22 cellular contexts compared by ENCODE assay signal in genomic region chr3:160196511-160197104, GRCh38. TPM values are rescaled to one million over a fixed set of nuclear protein-coding genes. Genes with fewer than 3 reads are reported as not detected.
DNase-seq lines count a peak whose midpoint lies in the region; ATAC-seq, FAIRE-seq and TF ChIP-seq lines count a peak whose summit lies in the region.
"Had no signal": no experiment of that assay in that cellular context is flagged by ENCODE, and none has a peak within 500 bp of the region (broad histone marks: within the 10 kb centered on the region; RNA-seq: fewer than 3 reads in every experiment).

No MANE protein-coding gene starts in this region.

- DNase-seq in RPMI7951 (ENCODE audit: low read depth) (peak; percentile 42), fibroblast of pulmonary artery (ENCODE audit: low read depth) (peak; percentile 72), neural progenitor cell (ENCODE audit: low spot score) (peak; percentile 6), urothelium cell line (ENCODE audit: low spot score) (peak; percentile 4), foreskin melanocyte (no peak), endodermal cell (no peak)
- no peak for DNase-seq in stimulated activated naive CD8-positive, alpha-beta T cell treated with anti-CD3 and anti-CD28 coated beads, Interleukin-15, Interleukin-2, amounts not matched to agents 100 U/mL and 50 U/mL, for 24 hours
- DNase-seq: activated naive CD4-positive, alpha-beta T cell; activated T-cell treated with anti-CD3 and anti-CD28 coated beads, Interleukin-2, amount 50 U/mL, for 24 hours; DND-41; foreskin fibroblast; Kasumi-1; NCI-H1105 treated with DMSO at 0.1 percent for 48 hours; NCI-H510A; ovary; stimulated activated naive B cell treated with anti-CD40 and anti-IgM and Interleukin-4, amounts not matched to agents 10 μg/mL and 1 μg/mL and 100 μg/mL, for 72 hours had no signal

- H3K4me2 ChIP-seq in neural progenitor cell: no peak overlapping the region

- no peaks in the 10 kb centered on the region for H3K9me3 ChIP-seq in neural progenitor cell (ENCODE audit: low read depth)
- H3K9me3 ChIP-seq in endodermal cell (ENCODE audit: control insufficient read depth, low read length): no peaks in the 10 kb centered on the region
- H3K9me3 ChIP-seq: ovary, tibial nerve had no signal

- no peak for TF ChIP-seq CTCF in fibroblast of pulmonary artery (IDR thresholded peaks at IDR 0.05; ENCODE audit: low read length, missing control alignments)
- TF ChIP-seq CTCF in neural progenitor cell (IDR thresholded peaks at IDR 0.05): no peak
- no peak for TF ChIP-seq CTCF in endodermal cell (conservative IDR thresholded peaks at IDR 0.05)

- H3K27me3 Mint-ChIP-seq in neural progenitor cell (ENCODE audit: insufficient read depth, low read depth) (no peaks in the 10 kb centered on the region), endodermal cell (ENCODE audit: insufficient read depth) (peaks cover 2% of the 10 kb centered on the region)
- H3K27me3 Mint-ChIP-seq: activated T-cell treated with anti-CD3 and anti-CD28 coated beads, Interleukin-2, amount 50 U/mL, for 24 hours had no signal

- H3K4me1 Mint-ChIP-seq in neural progenitor cell (no peaks in the 10 kb centered on the region), endodermal cell (no peaks in the 10 kb centered on the region)

- peak overlapping the region; percentile 51 for H2AFZ ChIP-seq in neural progenitor cell (replicated peaks)

- H3K4me3 Mint-ChIP-seq in neural progenitor cell (no peak overlapping the region), endodermal cell (no peak overlapping the region)
- H3K4me3 Mint-ChIP-seq: activated T-cell treated with anti-CD3 and anti-CD28 coated beads, Interleukin-2, amount 50 U/mL, for 24 hours; stimulated activated naive B cell treated with anti-CD40 and anti-IgM and Interleukin-4, amounts not matched to agents 10 μg/mL and 1 μg/mL and 100 μg/mL, for 72 hours had no signal

- H3K79me2 ChIP-seq in neural progenitor cell (ENCODE audit: low read depth): no peaks in the 10 kb centered on the region

- H3K9ac ChIP-seq in neural progenitor cell: no peak overlapping the region
- H3K9ac ChIP-seq in endodermal cell (ENCODE audit: extremely low read depth, low read length, poor library complexity, severe bottlenecking): no peak overlapping the region

- WGBS in endodermal cell (ENCODE audit: insufficient coverage in 1 of 2, insufficient read length in 1 of 2), 2 experiments: 88 to 90% methylated on average over 6 to 9 of the region's 9 CpGs

- H3K36me3 ChIP-seq in neural progenitor cell (no peaks in the 10 kb centered on the region), endodermal cell (ENCODE audit: control insufficient read depth, insufficient read depth, low read length) (no peaks in the 10 kb centered on the region)
- H3K36me3 ChIP-seq: ovary, tibial nerve had no signal

- H3K36me3 Mint-ChIP-seq in neural progenitor cell (no peaks in the 10 kb centered on the region), endodermal cell (ENCODE audit: low read depth) (no peaks in the 10 kb centered on the region)
- H3K36me3 Mint-ChIP-seq: stimulated activated naive B cell treated with anti-CD40 and anti-IgM and Interleukin-4, amounts not matched to agents 10 μg/mL and 1 μg/mL and 100 μg/mL, for 72 hours had no signal

- H3K4me3 ChIP-seq in fibroblast of pulmonary artery (replicated peaks; ENCODE audit: low read depth, low read length): no peak overlapping the region
- no peak overlapping the region for H3K4me3 ChIP-seq in neural progenitor cell
- H3K4me3 ChIP-seq in endodermal cell (ENCODE audit: low read length): no peak overlapping the region
- H3K4me3 ChIP-seq: ovary, tibial nerve had no signal

- FAIRE-seq in urothelium cell line (lab: Jason Lieb, UNC): no peak
- FAIRE-seq: islet of Langerhans had no signal

- no peaks in the 10 kb centered on the region for H4K20me1 ChIP-seq in neural progenitor cell (ENCODE audit: low read depth)

- H3K27ac Mint-ChIP-seq in neural progenitor cell: no peak overlapping the region
- H3K27ac Mint-ChIP-seq in endodermal cell: no peak overlapping the region
- H3K27ac Mint-ChIP-seq: activated T-cell treated with anti-CD3 and anti-CD28 coated beads, Interleukin-2, amount 50 U/mL, for 24 hours; stimulated activated naive B cell treated with anti-CD40 and anti-IgM and Interleukin-4, amounts not matched to agents 10 μg/mL and 1 μg/mL and 100 μg/mL, for 72 hours had no signal

- H3K9me3 Mint-ChIP-seq in neural progenitor cell (no peaks in the 10 kb centered on the region), endodermal cell (no peaks in the 10 kb centered on the region)
- H3K9me3 Mint-ChIP-seq: activated T-cell treated with anti-CD3 and anti-CD28 coated beads, Interleukin-2, amount 50 U/mL, for 24 hours had no signal

- ATAC-seq in stimulated activated naive CD8-positive, alpha-beta T cell treated with anti-CD3 and anti-CD28 coated beads, Interleukin-15, Interleukin-2, amounts not matched to agents 100 U/mL and 50 U/mL, for 24 hours: no peak
- ATAC-seq: activated CD4-positive, CD25-positive, alpha-beta regulatory T cell treated with anti-CD3 and anti-CD28 coated beads, Interleukin-2, amount 50 U/mL, for 24 hours; HCT116; stimulated activated naive B cell treated with anti-CD40 and anti-IgM and Interleukin-4, amounts not matched to agents 10 μg/mL and 1 μg/mL and 100 μg/mL, for 72 hours had no signal

- H3K27ac ChIP-seq in neural progenitor cell (no peak overlapping the region), endodermal cell (ENCODE audit: low read depth, low read length) (no peak overlapping the region)
- H3K27ac ChIP-seq: ovary, RWPE1, tibial nerve had no signal

- H3K27me3 ChIP-seq in neural progenitor cell: no peaks in the 10 kb centered on the region
- H3K27me3 ChIP-seq in endodermal cell (ENCODE audit: control insufficient read depth, insufficient read depth, low read length, poor library complexity, severe bottlenecking): no peaks in the 10 kb centered on the region
- H3K27me3 ChIP-seq: ovary, tibial nerve had no signal

- H3K4me1 ChIP-seq in neural progenitor cell (no peaks in the 10 kb centered on the region), endodermal cell (ENCODE audit: control insufficient read depth, insufficient read depth, low read length) (peaks cover 2% of the 10 kb centered on the region)
- H3K4me1 ChIP-seq: tibial nerve had no signal

- no peaks in the 10 kb centered on the region for H3F3A ChIP-seq in neural progenitor cell (ENCODE audit: low read depth)

RNA-seq across cellular contexts. Expression of gene C3orf80, which starts 28.6 kb away (rescaled TPM):
- total RNA-seq in RPMI7951 (2014; rRNA removed; shearing (Covaris generic)): 0.48 and 0.49 TPM in 2 replicates
- total RNA-seq in neural progenitor cell (ENCODE audit: low replicate concordance): not detected in 2 replicates
- under 1 TPM in 1 of 2 donors, not detected in 1; 0.24 TPM for total RNA-seq in endodermal cell
- polyA plus RNA-seq in endodermal cell (2013, experiment 1 of 2): 0.43 TPM
- 0.46 TPM for polyA plus RNA-seq in endodermal cell (2013, experiment 2 of 2)
- total RNA-seq: lung microvascular endothelial cell had no signal

Comparison
In these comparisons a context has a peak if more than half of its experiments do, and no peak if none do; other contexts are left out.
1. DNase-seq: peak in RPMI7951 (single experiment), fibroblast of pulmonary artery (single experiment), neural progenitor cell (single experiment) and urothelium cell line (single experiment); none in foreskin melanocyte (single experiment), stimulated activated naive CD8-positive, alpha-beta T cell treated with anti-CD3 and anti-CD28 coated beads, Interleukin-15, Interleukin-2, amounts not matched to agents 100 U/mL and 50 U/mL, for 24 hours (single experiment) and endodermal cell (single experiment).